Comparison of ENCODE assay signal across 8 cellular contexts in the genomic region with DNA sequence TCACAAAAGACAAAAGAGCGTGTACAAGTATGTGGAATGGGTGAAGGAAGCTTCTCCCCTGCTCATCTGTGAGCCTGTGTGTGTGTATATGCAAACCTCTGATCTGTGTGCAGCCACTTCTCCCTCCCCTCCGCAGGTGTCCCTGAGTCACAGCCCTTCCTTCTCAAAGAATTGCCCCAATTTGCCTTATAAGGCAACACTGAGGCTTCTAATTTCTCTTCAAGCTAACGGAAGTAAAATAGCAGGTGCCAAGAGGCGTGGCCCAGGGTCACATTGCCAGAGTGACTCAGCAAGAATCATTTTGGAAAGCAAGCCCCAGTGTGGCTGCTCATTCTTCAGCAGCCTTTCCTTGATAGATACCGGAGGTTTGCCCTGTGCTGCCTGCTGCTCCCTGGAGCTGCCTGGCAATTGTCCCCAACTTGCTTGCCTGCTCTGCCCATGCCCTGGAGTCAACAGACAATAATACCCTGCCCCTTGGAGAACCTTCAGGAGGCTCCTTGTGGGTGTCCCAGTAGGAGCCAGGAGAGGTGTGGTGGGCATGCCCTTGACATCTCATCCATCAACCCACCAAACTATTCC. TPM values are rescaled to one million over a fixed set of nuclear protein-coding genes. Genes with fewer than 3 reads are reported as not detected.
DNase-seq lines count a peak whose midpoint lies in the region; ATAC-seq and TF ChIP-seq lines count a peak whose summit lies in the region.

No MANE protein-coding gene starts in this region.

- peaks cover 35% of the 10 kb centered on the region for H3K4me1 Mint-ChIP-seq in activated CD4-positive, alpha-beta T cell treated with anti-CD3 and anti-CD28 coated beads, Interleukin-2, amount 10 ng/mL, durations not matched to agents 7 days and 5 days
- H3K4me1 Mint-ChIP-seq in endodermal cell = peaks cover 5% of the 10 kb centered on the region
- H3K4me1 Mint-ChIP-seq in neural progenitor cell = peaks cover 2% of the 10 kb centered on the region

- peaks cover 9% of the 10 kb centered on the region for H3K36me3 Mint-ChIP-seq in activated CD4-positive, alpha-beta T cell treated with anti-CD3 and anti-CD28 coated beads, Interleukin-2, amount 10 ng/mL, durations not matched to agents 7 days and 5 days (ENCODE audit: low read depth)
- H3K36me3 Mint-ChIP-seq in endodermal cell (ENCODE audit: low read depth) (no peaks in the 10 kb centered on the region), neural progenitor cell (no peaks in the 10 kb centered on the region)

- TF ChIP-seq CTCF in endodermal cell (conservative IDR thresholded peaks at IDR 0.05) = no peak
- no peak for TF ChIP-seq CTCF in neural progenitor cell (IDR thresholded peaks at IDR 0.05)

- H3K4me1 ChIP-seq in endodermal cell (ENCODE audit: control insufficient read depth, insufficient read depth, low read length) = no peaks in the 10 kb centered on the region
- H3K4me1 ChIP-seq in neural progenitor cell = peaks cover 3% of the 10 kb centered on the region
- H3K4me1 ChIP-seq in thymus (ENCODE audit: control insufficient read depth, insufficient read depth, low read length) = peaks cover 32% of the 10 kb centered on the region

- peak overlapping the region; percentile 91 for H3K27ac Mint-ChIP-seq in activated CD4-positive, alpha-beta T cell treated with anti-CD3 and anti-CD28 coated beads, Interleukin-2, amount 10 ng/mL, durations not matched to agents 7 days and 5 days
- H3K27ac Mint-ChIP-seq in endodermal cell (peak overlapping the region; percentile 46), neural progenitor cell (no peak overlapping the region)

- peak overlapping the region; percentile 47 for H2AFZ ChIP-seq in neural progenitor cell (replicated peaks)

- DNase-seq in AG08396 (ENCODE audit: low spot score) = peak; percentile 61
- peak; percentile 83 for DNase-seq in NCI-H460 (ENCODE audit: extremely low read depth, low read depth)
- DNase-seq in activated CD4-positive, alpha-beta T cell treated with anti-CD3 and anti-CD28 coated beads, Interleukin-2, amount 10 ng/mL, durations not matched to agents 7 days and 5 days = peak; percentile 89
- peak; percentile 80 for DNase-seq in endodermal cell
- peak; percentile 15 for DNase-seq in neural progenitor cell (ENCODE audit: low spot score)

- CTCF ChIA-PET in activated CD4-positive, alpha-beta T cell treated with anti-CD3 and anti-CD28 coated beads, Interleukin-2, amount 10 ng/mL, durations not matched to agents 7 days and 5 days (lab: Charles Lee) = interaction anchor here (0.8 to 3.9 kb wide), 19 partner anchors 11 to 445 kb away, joined by 3 to 16 read pairs (median 4); no protein-coding TSS in a partner anchor

- H3K27me3 Mint-ChIP-seq in activated CD4-positive, alpha-beta T cell treated with anti-CD3 and anti-CD28 coated beads, Interleukin-2, amount 10 ng/mL, durations not matched to agents 7 days and 5 days = peaks cover 2% of the 10 kb centered on the region
- peaks cover 2% of the 10 kb centered on the region for H3K27me3 Mint-ChIP-seq in endodermal cell (ENCODE audit: insufficient read depth)
- H3K27me3 Mint-ChIP-seq in neural progenitor cell (ENCODE audit: insufficient read depth, low read depth) = no peaks in the 10 kb centered on the region

- H3K9me3 ChIP-seq in endodermal cell (ENCODE audit: control insufficient read depth, low read length) (no peaks in the 10 kb centered on the region), neural progenitor cell (ENCODE audit: low read depth) (no peaks in the 10 kb centered on the region), thymus (ENCODE audit: control insufficient read depth) (no peaks in the 10 kb centered on the region)

- POLR2A ChIA-PET in activated CD4-positive, alpha-beta T cell treated with anti-CD3 and anti-CD28 coated beads, Interleukin-2, amount 10 ng/mL, durations not matched to agents 7 days and 5 days (lab: Charles Lee) = interaction anchor here (0.6 to 1.6 kb wide), 5 partner anchors 9 to 189 kb away, joined by 3 to 4 read pairs (median 3); no protein-coding TSS in a partner anchor

- 79 to 83% methylated on average over 4 to 5 of the region's 5 CpGs for WGBS in endodermal cell (ENCODE audit: insufficient coverage in 1 of 2, insufficient read length in 1 of 2), 2 experiments
- 2% methylated on average over 5 of the region's 5 CpGs for WGBS in thymus

- ATAC-seq in GM19035 (IDR thresholded peaks at IDR 0.05; ENCODE audit: unreplicated experiment) (peak; percentile 95), HG03139 (IDR thresholded peaks at IDR 0.05; ENCODE audit: unreplicated experiment) (peak; percentile 95)

- no peaks in the 10 kb centered on the region for H3F3A ChIP-seq in neural progenitor cell (ENCODE audit: low read depth)

- H3K9ac ChIP-seq in endodermal cell (ENCODE audit: extremely low read depth, low read length, poor library complexity, severe bottlenecking) (no peak overlapping the region), neural progenitor cell (no peak overlapping the region)

- H3K79me2 ChIP-seq in neural progenitor cell (ENCODE audit: low read depth) = no peaks in the 10 kb centered on the region

- no peak overlapping the region for H3K27ac ChIP-seq in endodermal cell (ENCODE audit: low read depth, low read length)
- no peak overlapping the region for H3K27ac ChIP-seq in neural progenitor cell
- H3K27ac ChIP-seq in thymus (ENCODE audit: low read depth) = peak overlapping the region; percentile 95

- H3K4me3 Mint-ChIP-seq in activated CD4-positive, alpha-beta T cell treated with anti-CD3 and anti-CD28 coated beads, Interleukin-2, amount 10 ng/mL, durations not matched to agents 7 days and 5 days = peak overlapping the region; percentile 21
- H3K4me3 Mint-ChIP-seq in endodermal cell (no peak overlapping the region), neural progenitor cell (no peak overlapping the region)

- H3K4me2 ChIP-seq in neural progenitor cell = no peak overlapping the region

- no peaks in the 10 kb centered on the region for H3K36me3 ChIP-seq in endodermal cell (ENCODE audit: control insufficient read depth, insufficient read depth, low read length)
- H3K36me3 ChIP-seq in neural progenitor cell = no peaks in the 10 kb centered on the region
- no peaks in the 10 kb centered on the region for H3K36me3 ChIP-seq in thymus (ENCODE audit: control insufficient read depth, insufficient read depth)

- H3K4me3 ChIP-seq in endodermal cell (ENCODE audit: low read length) = no peak overlapping the region
- no peak overlapping the region for H3K4me3 ChIP-seq in neural progenitor cell
- H3K4me3 ChIP-seq in thymus (ENCODE audit: low read length) = no peak overlapping the region

- peaks cover 13% of the 10 kb centered on the region for H3K9me3 Mint-ChIP-seq in activated CD4-positive, alpha-beta T cell treated with anti-CD3 and anti-CD28 coated beads, Interleukin-2, amount 10 ng/mL, durations not matched to agents 7 days and 5 days
- H3K9me3 Mint-ChIP-seq in endodermal cell (peaks cover 5% of the 10 kb centered on the region), neural progenitor cell (no peaks in the 10 kb centered on the region)

- no peaks in the 10 kb centered on the region for H4K20me1 ChIP-seq in neural progenitor cell (ENCODE audit: low read depth)

- H3K27me3 ChIP-seq in endodermal cell (ENCODE audit: control insufficient read depth, insufficient read depth, low read length, poor library complexity, severe bottlenecking) (no peaks in the 10 kb centered on the region), neural progenitor cell (no peaks in the 10 kb centered on the region), thymus (ENCODE audit: control insufficient read depth, insufficient read depth) (no peaks in the 10 kb centered on the region)

RNA-seq across cellular contexts. Expression of a gene that starts 37.3 kb away (rescaled TPM):
- not detected in 2 replicates for total RNA-seq in NCI-H460 (2014; rRNA removed; shearing (Covaris generic))
- not detected in 2 replicates for polyA plus RNA-seq in NCI-H460 (2014; cell fraction: nucleus; rRNA removed)
- total RNA-seq in activated CD4-positive, alpha-beta T cell treated with anti-CD3 and anti-CD28 coated beads, Interleukin-2, amount 10 ng/mL, durations not matched to agents 7 days and 5 days = not detected
- not detected for total RNA-seq in endodermal cell
- 0.50 TPM for polyA plus RNA-seq in endodermal cell (2013, experiment 1 of 2)
- 0.54 TPM for polyA plus RNA-seq in endodermal cell (2013, experiment 2 of 2)
- not detected in 2 replicates for total RNA-seq in neural progenitor cell (ENCODE audit: low replicate concordance)
- 0.02 TPM for polyA plus RNA-seq in thymus

RNA-seq across cellular contexts. Expression of a gene that starts 44.2 kb away (rescaled TPM):
- total RNA-seq in NCI-H460 (2014; rRNA removed; shearing (Covaris generic)) = 1.6 TPM in 2 replicates
- polyA plus RNA-seq in NCI-H460 (2014; cell fraction: nucleus; rRNA removed) = not detected in 2 replicates
- not detected for total RNA-seq in activated CD4-positive, alpha-beta T cell treated with anti-CD3 and anti-CD28 coated beads, Interleukin-2, amount 10 ng/mL, durations not matched to agents 7 days and 5 days
- total RNA-seq in endodermal cell (not detected), neural progenitor cell (ENCODE audit: low replicate concordance) (not detected in 2 replicates)
- not detected for polyA plus RNA-seq in endodermal cell (2013, experiment 1 of 2)
- polyA plus RNA-seq in endodermal cell (2013, experiment 2 of 2) = not detected
- 0.75 TPM for polyA plus RNA-seq in thymus

Comparison
In these comparisons a context has a peak if more than half of its experiments do, and no peak if none do; other contexts are left out.
1. DNase-seq: peak in every context shown above with its lines; median percentile 89 in activated CD4-positive, alpha-beta T cell treated with anti-CD3 and anti-CD28 coated beads, Interleukin-2, amount 10 ng/mL, durations not matched to agents 7 days and 5 days; 83 in NCI-H460; 80 in endodermal cell; 61 in AG08396; 15 in neural progenitor cell.